In the genomic region with DNA sequence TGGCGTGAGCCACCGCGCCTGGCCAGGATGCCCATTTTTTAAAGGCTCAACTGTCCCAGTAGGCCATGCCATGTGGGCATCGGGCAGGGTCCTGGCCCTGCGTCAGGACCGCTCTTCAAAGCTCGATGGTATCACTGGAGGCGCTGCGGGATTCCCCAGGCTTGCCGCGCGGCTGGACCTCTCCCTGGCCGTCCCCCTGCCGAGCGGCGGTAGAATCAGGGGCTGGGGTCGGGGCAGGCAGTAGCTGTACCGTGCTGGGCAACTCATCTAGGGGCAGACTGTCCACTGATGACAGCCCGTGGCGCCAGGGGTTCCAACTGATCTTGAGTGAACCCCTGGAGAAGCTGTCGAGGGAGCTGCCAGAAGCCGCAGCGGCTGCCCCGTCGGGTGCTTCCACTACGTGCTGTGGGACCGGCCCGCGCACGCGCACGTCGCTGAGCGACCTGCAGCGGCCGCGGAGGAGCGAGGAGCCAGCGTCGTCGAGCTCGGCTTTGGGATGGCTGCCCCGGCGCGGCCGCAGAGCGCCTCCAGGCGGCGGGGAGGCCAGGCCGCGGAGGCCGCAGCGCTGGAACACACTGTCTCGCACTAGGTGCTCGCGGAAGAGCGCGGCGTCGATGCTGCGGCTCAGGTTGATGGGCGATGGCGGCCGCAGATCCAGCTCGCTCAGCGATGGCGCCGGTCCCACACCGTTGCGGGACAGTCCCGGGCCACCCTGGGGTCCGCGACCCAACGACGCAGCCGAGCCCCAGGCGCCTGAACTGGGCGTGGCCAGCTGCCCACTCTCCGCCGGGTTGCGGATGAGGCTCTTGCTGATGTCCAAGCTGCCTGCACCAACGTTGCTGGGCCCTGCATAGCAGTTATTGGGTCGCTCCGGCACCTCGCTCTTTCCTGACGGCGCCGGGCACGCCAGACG, we compare ENCODE assay signal across 9 cellular contexts. TPM values are rescaled to one million over a fixed set of nuclear protein-coding genes. Genes with fewer than 3 reads are reported as not detected.
DNase-seq lines count a peak whose midpoint lies in the region; ATAC-seq, FAIRE-seq and TF ChIP-seq lines count a peak whose summit lies in the region.
"Had no signal": no experiment of that assay in that cellular context is flagged by ENCODE, and none has a peak within 500 bp of the region (broad histone marks: within the 10 kb centered on the region; RNA-seq: fewer than 3 reads in every experiment).

No MANE protein-coding gene starts in this region.

- no peaks in the 10 kb centered on the region for H3K27me3 Mint-ChIP-seq in activated CD4-positive, alpha-beta T cell treated with anti-CD3 and anti-CD28 coated beads for 36 hours

- peak overlapping the region; percentile 80 for H3K9ac ChIP-seq in keratinocyte (ENCODE audit: control insufficient read depth, extremely low read depth, insufficient read depth, low read length)
- H3K9ac ChIP-seq: BLaER1 had no signal

- H3K4me3 Mint-ChIP-seq in activated CD4-positive, alpha-beta T cell treated with anti-CD3 and anti-CD28 coated beads for 36 hours = peak overlapping the region; percentile 76

- intact Hi-C loops in activated CD4-positive, alpha-beta T cell treated with anti-CD3 and anti-CD28 coated beads for 36 hours (cut with DNase I, micrococcal nuclease) = loop anchor here (1.0 kb wide), 1 partner anchor 13 kb away; a partner anchor contains a TSS
- intact Hi-C loops in spleen (cut with DNase I; ENCODE audit: low total_unique reads) = no loop called here

- no peaks in the 10 kb centered on the region for H3K79me2 ChIP-seq in keratinocyte (ENCODE audit: control insufficient read depth, insufficient read depth, low read length)

- DNase-seq in NCI-H1436 (lab: John Stamatoyannopoulos, UW) (peak; percentile 30), NCI-H1436 treated with DMSO at 0.1 percent for 48 hours (lab: John Stamatoyannopoulos, UW) (no peak), NCI-H2029 (lab: John Stamatoyannopoulos, UW) (peak; percentile 92), cerebellum (ENCODE audit: low spot score) (peak; percentile 81), keratinocyte (ENCODE audit: low read depth, low spot score) (no peak), spleen (peak; percentile 96), NOMO-1 (lab: John Stamatoyannopoulos, UW; ENCODE audit: unreplicated experiment in 2 of 2) (no peak)
- peak; percentile 90 for DNase-seq in activated CD4-positive, alpha-beta T cell treated with anti-CD3 and anti-CD28 coated beads for 36 hours

- CTCF ChIA-PET in activated CD4-positive, alpha-beta T cell treated with anti-CD3 and anti-CD28 coated beads for 36 hours (lab: Charles Lee) = interaction anchor here (0.5 to 2.1 kb wide), 15 partner anchors 11 to 220 kb away, joined by 3 to 35 read pairs (median 3); a partner anchor contains a TSS

- peak in 1 of 3 donors; percentile 36 for TF ChIP-seq POLR2A in spleen (IDR thresholded peaks at IDR 0.05)

- H3K9me3 ChIP-seq in keratinocyte (ENCODE audit: control insufficient read depth, low read depth, low read length) (no peaks in the 10 kb centered on the region), spleen (no peaks in the 10 kb centered on the region)
- H3K9me3 ChIP-seq: BLaER1 had no signal

- peaks cover 10% of the 10 kb centered on the region for H3K36me3 Mint-ChIP-seq in activated CD4-positive, alpha-beta T cell treated with anti-CD3 and anti-CD28 coated beads for 36 hours (ENCODE audit: low read depth)

- FAIRE-seq in keratinocyte (lab: Jason Lieb, UNC) = no peak

- H3K36me3 ChIP-seq in keratinocyte (ENCODE audit: control insufficient read depth in 2 of 2, extremely low read depth in 1 of 2, insufficient read depth in 2 of 2, low read length in 2 of 2) (peaks cover 0 to 12% of the 10 kb centered on the region in 2 experiments), spleen (peaks cover 0 to 49% (median 11%) of the 10 kb centered on the region in 6 donors)

- TF ChIP-seq CTCF in keratinocyte (optimal IDR thresholded peaks at IDR 0.05 in 1 of 3, IDR thresholded peaks at IDR 0.05 in 1 of 3, conservative IDR thresholded peaks at IDR 0.05 in 1 of 3; ENCODE audit: extremely low read depth in 1 of 3, insufficient read depth in 2 of 3, low read length in 3 of 3) (peak; percentile 54 to 94 (median 86)), spleen (IDR thresholded peaks at IDR 0.05 in 8 of 11, conservative IDR thresholded peaks at IDR 0.05 in 3 of 11) (peak; percentile 16 to 82 (median 73))

- H3K27me3 ChIP-seq in keratinocyte (ENCODE audit: control insufficient read depth, extremely low read depth, insufficient read depth, low read length) = no peaks in the 10 kb centered on the region
- H3K27me3 ChIP-seq in spleen (replicated peaks in 1 of 7) = peaks cover 0 to 3% (median 0%) of the 10 kb centered on the region in 7 donors
- H3K27me3 ChIP-seq: BLaER1 had no signal

- H3K4me3 ChIP-seq in keratinocyte (ENCODE audit: control insufficient read depth in 2 of 3, extremely low read depth in 1 of 3, insufficient read depth in 2 of 3, low read depth in 1 of 3, low read length in 3 of 3) = peak overlapping the region; percentile 52 to 79 (median 78)
- H3K4me3 ChIP-seq in spleen = peak overlapping the region; percentile 38 to 71 (median 48)
- H3K4me3 ChIP-seq: BLaER1 had no signal

- dilution Hi-C loops in keratinocyte (cut with MboI; ENCODE audit: extremely low pct_ligation_motif_present, low sequenced_read_pairs) = no loop called here

- H3K9me1 ChIP-seq in keratinocyte (ENCODE audit: control insufficient read depth, extremely low read depth, insufficient read depth, low read length) = no peaks in the 10 kb centered on the region

- H3K4me2 ChIP-seq in keratinocyte (ENCODE audit: control insufficient read depth, extremely low read depth, insufficient read depth, low read depth, low read length) = peak overlapping the region; percentile 85
- H3K4me2 ChIP-seq: BLaER1 had no signal

- H3K27ac Mint-ChIP-seq in activated CD4-positive, alpha-beta T cell treated with anti-CD3 and anti-CD28 coated beads for 36 hours = peak overlapping the region; percentile 85

- no peaks in the 10 kb centered on the region for H3K9me3 Mint-ChIP-seq in activated CD4-positive, alpha-beta T cell treated with anti-CD3 and anti-CD28 coated beads for 36 hours (ENCODE audit: low read depth)

- 19 to 47% (median 33%) methylated on average over 12 to 90 of the region's 90 CpGs for WGBS in spleen, 5 donors

- no peaks in the 10 kb centered on the region for H4K20me1 ChIP-seq in keratinocyte (ENCODE audit: control insufficient read depth, extremely low read depth, insufficient read depth, low read length)
- H4K20me1 ChIP-seq: BLaER1 had no signal

- H3K4me1 ChIP-seq in keratinocyte (ENCODE audit: control insufficient read depth, extremely low read depth, insufficient read depth, low read length) (peaks cover 5% of the 10 kb centered on the region), spleen (peaks cover under 1 to 43% (median 15%) of the 10 kb centered on the region in 6 donors)

- ATAC-seq in activated CD4-positive, alpha-beta T cell treated with anti-CD3 and anti-CD28 coated beads for 36 hours = peak; percentile 88

- POLR2A ChIA-PET in activated CD4-positive, alpha-beta T cell treated with anti-CD3 and anti-CD28 coated beads for 36 hours (lab: Charles Lee) = interaction anchor here (0.6 to 1.5 kb wide), 7 partner anchors 13 to 252 kb away, joined by 3 to 10 read pairs (median 4); a partner anchor contains a TSS

- H3K27ac ChIP-seq in keratinocyte (ENCODE audit: control insufficient read depth, insufficient read depth, low read length) = peak overlapping the region; percentile 69
- peak overlapping the region; percentile 55 to 87 (median 80) for H3K27ac ChIP-seq in spleen
- H3K27ac ChIP-seq: BLaER1 had no signal

- H2AFZ ChIP-seq in keratinocyte (ENCODE audit: control insufficient read depth, low read length) = peak overlapping the region; percentile 94

- H3K4me1 Mint-ChIP-seq in activated CD4-positive, alpha-beta T cell treated with anti-CD3 and anti-CD28 coated beads for 36 hours = peaks cover 14% of the 10 kb centered on the region

RNA-seq across cellular contexts. Expression of a gene that starts 5.8 kb away (rescaled TPM):
- 1 to 10 TPM; 8.1 to 9.7 TPM for total RNA-seq in activated CD4-positive, alpha-beta T cell treated with anti-CD3 and anti-CD28 coated beads for 36 hours
- total RNA-seq in cerebellum = 5.5 TPM
- polyA plus RNA-seq in keratinocyte = 0.22 to 0.49 TPM (median 0.41 TPM) in 3 replicates
- polyA plus RNA-seq in keratinocyte (2011; ENCODE audit: low read depth) = 0.11 TPM
- polyA plus RNA-seq in keratinocyte (2011; cell fraction: cytosol; rRNA removed) = 0.12 and 0.21 TPM in 2 replicates
- 0.75 and 1.2 TPM in 2 replicates for polyA plus RNA-seq in keratinocyte (2011; cell fraction: nucleus; rRNA removed)
- 0.55 and 0.71 TPM in 2 replicates for polyA plus RNA-seq in keratinocyte (2012; ENCODE audit: low replicate concordance)
- polyA minus RNA-seq in keratinocyte = 0.54 to 1.3 TPM (median 1.0 TPM) in 3 replicates
- 0.58 TPM for polyA minus RNA-seq in keratinocyte (2011; cell fraction: cytosol; rRNA and poly(A)+ RNA removed)
- 0.93 and 1.3 TPM in 2 replicates for polyA minus RNA-seq in keratinocyte (2011; cell fraction: nucleus; rRNA and poly(A)+ RNA removed)
- 1 to 10 TPM in 6 of 7 donors, under 1 TPM in 1; 0.85 to 2.4 (median 1.9) TPM for total RNA-seq in spleen
- under 1 TPM; 0.65 to 0.99 (median 0.72) TPM for polyA plus RNA-seq in spleen

RNA-seq across cellular contexts. Expression of a gene that starts 12.7 kb away (rescaled TPM):
- 10 to 100 TPM; 12.6 to 14.7 TPM for total RNA-seq in activated CD4-positive, alpha-beta T cell treated with anti-CD3 and anti-CD28 coated beads for 36 hours
- 23.4 TPM for total RNA-seq in cerebellum
- polyA plus RNA-seq in keratinocyte = 11.2 to 19.2 TPM (median 17.1 TPM) in 3 replicates
- polyA plus RNA-seq in keratinocyte (2011; ENCODE audit: low read depth) = 19.6 TPM
- 5.9 and 10.4 TPM in 2 replicates for polyA plus RNA-seq in keratinocyte (2011; cell fraction: cytosol; rRNA removed)
- polyA plus RNA-seq in keratinocyte (2011; cell fraction: nucleus; rRNA removed) = 38.5 and 42.9 TPM in 2 replicates
- polyA plus RNA-seq in keratinocyte (2012; ENCODE audit: low replicate concordance) = 13.6 and 30.7 TPM in 2 replicates
- 6.8 to 29.0 TPM (median 8.4 TPM) in 3 replicates for polyA minus RNA-seq in keratinocyte
- 11.7 TPM for polyA minus RNA-seq in keratinocyte (2011; cell fraction: cytosol; rRNA and poly(A)+ RNA removed)
- polyA minus RNA-seq in keratinocyte (2011; cell fraction: nucleus; rRNA and poly(A)+ RNA removed) = 7.0 and 11.8 TPM in 2 replicates
- total RNA-seq in spleen = 10 to 100 TPM; 17.7 to 40.3 (median 31.4) TPM
- polyA plus RNA-seq in spleen = 10 to 100 TPM; 20.6 to 40.9 (median 21.9) TPM

RNA-seq across cellular contexts. Expression of a gene that starts 29.5 kb away (rescaled TPM):
- total RNA-seq in activated CD4-positive, alpha-beta T cell treated with anti-CD3 and anti-CD28 coated beads for 36 hours = under 1 TPM; 0.25 to 0.50 TPM
- total RNA-seq in cerebellum (12.8 TPM), spleen (10 to 100 TPM; 10.7 to 24.1 (median 19.7) TPM)
- polyA plus RNA-seq in keratinocyte (6.3 to 12.7 TPM (median 7.4 TPM) in 3 replicates), spleen (10 to 100 TPM in 2 of 3 donors, 1 to 10 TPM in 1; 6.6 to 24.6 (median 12.6) TPM)
- 11.4 TPM for polyA plus RNA-seq in keratinocyte (2011; ENCODE audit: low read depth)
- polyA plus RNA-seq in keratinocyte (2011; cell fraction: cytosol; rRNA removed) = 5.2 and 8.5 TPM in 2 replicates
- 15.8 and 17.6 TPM in 2 replicates for polyA plus RNA-seq in keratinocyte (2011; cell fraction: nucleus; rRNA removed)
- 8.2 and 17.4 TPM in 2 replicates for polyA plus RNA-seq in keratinocyte (2012; ENCODE audit: low replicate concordance)
- 14.8 to 17.4 TPM (median 15.8 TPM) in 3 replicates for polyA minus RNA-seq in keratinocyte
- 18.6 TPM for polyA minus RNA-seq in keratinocyte (2011; cell fraction: cytosol; rRNA and poly(A)+ RNA removed)
- polyA minus RNA-seq in keratinocyte (2011; cell fraction: nucleus; rRNA and poly(A)+ RNA removed) = 7.2 and 8.9 TPM in 2 replicates

RNA-seq across cellular contexts. Expression of a gene that starts 40.3 kb away (rescaled TPM):
- total RNA-seq in activated CD4-positive, alpha-beta T cell treated with anti-CD3 and anti-CD28 coated beads for 36 hours = 10 to 100 TPM; 37.2 to 38.4 TPM
- total RNA-seq in cerebellum (22.9 TPM), spleen (10 to 100 TPM; 32.8 to 61.4 (median 47.1) TPM)
- polyA plus RNA-seq in keratinocyte (106 to 160 TPM (median 120 TPM) in 3 replicates), spleen (10 to 100 TPM; 16.3 to 35.3 (median 18.0) TPM)
- polyA plus RNA-seq in keratinocyte (2011; ENCODE audit: low read depth) = 21.2 TPM
- polyA plus RNA-seq in keratinocyte (2011; cell fraction: cytosol; rRNA removed) = 97.3 and 183 TPM in 2 replicates
- polyA plus RNA-seq in keratinocyte (2011; cell fraction: nucleus; rRNA removed) = 130 and 140 TPM in 2 replicates
- 77.1 and 121 TPM in 2 replicates for polyA plus RNA-seq in keratinocyte (2012; ENCODE audit: low replicate concordance)
- polyA minus RNA-seq in keratinocyte = 76.0 to 118 TPM (median 101 TPM) in 3 replicates
- 38.0 TPM for polyA minus RNA-seq in keratinocyte (2011; cell fraction: cytosol; rRNA and poly(A)+ RNA removed)
- 21.0 and 66.6 TPM in 2 replicates for polyA minus RNA-seq in keratinocyte (2011; cell fraction: nucleus; rRNA and poly(A)+ RNA removed)

RNA-seq across cellular contexts. Expression of a gene that starts 43.7 kb away (rescaled TPM):
- 1 to 10 TPM; 2.3 to 3.1 TPM for total RNA-seq in activated CD4-positive, alpha-beta T cell treated with anti-CD3 and anti-CD28 coated beads for 36 hours
- total RNA-seq in cerebellum = 0.18 TPM
- 10.7 to 24.4 TPM (median 16.0 TPM) in 3 replicates for polyA plus RNA-seq in keratinocyte
- 3.9 TPM for polyA plus RNA-seq in keratinocyte (2011; ENCODE audit: low read depth)
- 4.9 and 5.0 TPM in 2 replicates for polyA plus RNA-seq in keratinocyte (2011; cell fraction: cytosol; rRNA removed)
- 33.2 and 37.8 TPM in 2 replicates for polyA plus RNA-seq in keratinocyte (2011; cell fraction: nucleus; rRNA removed)
- 7.2 and 14.9 TPM in 2 replicates for polyA plus RNA-seq in keratinocyte (2012; ENCODE audit: low replicate concordance)
- polyA minus RNA-seq in keratinocyte = 9.0 to 18.6 TPM (median 15.5 TPM) in 3 replicates
- polyA minus RNA-seq in keratinocyte (2011; cell fraction: cytosol; rRNA and poly(A)+ RNA removed) = 5.4 TPM
- 10.0 and 16.3 TPM in 2 replicates for polyA minus RNA-seq in keratinocyte (2011; cell fraction: nucleus; rRNA and poly(A)+ RNA removed)
- total RNA-seq in spleen = 1 to 10 TPM; 1.0 to 5.1 (median 1.9) TPM
- 1 to 10 TPM in 1 of 3 donors, under 1 TPM in 2; 0.57 to 1.7 (median 0.64) TPM for polyA plus RNA-seq in spleen

Comparison
In these comparisons a context has a peak if more than half of its experiments do, and no peak if none do; other contexts are left out.
1. DNase-seq: peak in NCI-H1436 (single experiment), NCI-H2029 (single experiment), activated CD4-positive, alpha-beta T cell treated with anti-CD3 and anti-CD28 coated beads for 36 hours (single experiment), cerebellum (single experiment) and spleen (single experiment); none in NCI-H1436 treated with DMSO at 0.1 percent for 48 hours (single experiment), keratinocyte (single experiment) and NOMO-1 (0 of 2).